2 cellular contexts compared by ENCODE assay signal in the genomic region with DNA sequence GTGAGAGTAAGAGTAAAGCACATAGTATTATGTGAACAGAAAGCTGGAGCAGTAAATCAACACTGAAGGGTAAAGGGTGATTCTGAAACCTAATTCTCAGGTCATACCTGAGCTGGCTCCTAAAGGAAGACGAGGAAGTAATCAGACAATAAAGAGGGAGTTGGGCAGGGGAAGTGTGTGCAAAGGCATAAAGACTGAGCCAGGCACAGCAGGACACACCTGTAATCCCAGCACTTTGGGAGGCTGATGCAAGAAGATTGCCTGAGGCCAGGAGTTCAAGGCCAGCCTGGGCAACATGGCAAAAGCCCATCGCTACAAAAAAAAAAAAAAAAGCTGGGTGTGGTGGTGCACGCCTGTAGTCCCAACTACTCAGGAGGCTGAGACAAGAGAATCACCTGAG.
TF ChIP-seq lines count a peak whose summit lies in the region.

No MANE protein-coding gene starts in this region.

TF ChIP-seq in HepG2, 621 proteins besides CTCF, POLR2A, EP300 and RAD21:
- TF ChIP-seq HDAC1 (CRISPR knock-in tag; IDR thresholded peaks at IDR 0.05) (no peak), TBX3 (IDR thresholded peaks at IDR 0.05; ENCODE audit: borderline replicate concordance) (no peak), NR2F6 (IDR thresholded peaks at IDR 0.05) (no peak), NR2F6 (CRISPR knock-in tag; IDR thresholded peaks at IDR 0.05) (0 out of 2 replicates have a peak, but pooled peaks have one; percentile 16), ZNF446 (CRISPR knock-in tag; IDR thresholded peaks at IDR 0.05) (no peak), LCORL (IDR thresholded peaks at IDR 0.05) (no peak), LCORL (CRISPR knock-in tag; IDR thresholded peaks at IDR 0.05) (no peak), CEBPG (CRISPR knock-in tag; IDR thresholded peaks at IDR 0.05) (0 out of 2 replicates have a peak, but pooled peaks have one; percentile 25)
- TF ChIP-seq, protein P1, sequence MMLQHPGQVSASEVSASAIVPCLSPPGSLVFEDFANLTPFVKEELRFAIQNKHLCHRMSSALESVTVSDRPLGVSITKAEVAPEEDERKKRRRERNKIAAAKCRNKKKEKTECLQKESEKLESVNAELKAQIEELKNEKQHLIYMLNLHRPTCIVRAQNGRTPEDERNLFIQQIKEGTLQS (CRISPR knock-in tag; IDR thresholded peaks at IDR 0.05), result peak; percentile 36; the same call in 1 of the 2 replicates
- TF ChIP-seq, protein P2, sequence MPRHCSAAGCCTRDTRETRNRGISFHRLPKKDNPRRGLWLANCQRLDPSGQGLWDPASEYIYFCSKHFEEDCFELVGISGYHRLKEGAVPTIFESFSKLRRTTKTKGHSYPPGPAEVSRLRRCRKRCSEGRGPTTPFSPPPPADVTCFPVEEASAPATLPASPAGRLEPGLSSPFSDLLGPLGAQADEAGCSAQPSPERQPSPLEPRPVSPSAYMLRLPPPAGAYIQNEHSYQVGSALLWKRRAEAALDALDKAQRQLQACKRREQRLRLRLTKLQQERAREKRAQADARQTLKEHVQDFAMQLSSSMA (CRISPR knock-in tag; IDR thresholded peaks at IDR 0.05), result no peak
- TF ChIP-seq, protein P3, sequence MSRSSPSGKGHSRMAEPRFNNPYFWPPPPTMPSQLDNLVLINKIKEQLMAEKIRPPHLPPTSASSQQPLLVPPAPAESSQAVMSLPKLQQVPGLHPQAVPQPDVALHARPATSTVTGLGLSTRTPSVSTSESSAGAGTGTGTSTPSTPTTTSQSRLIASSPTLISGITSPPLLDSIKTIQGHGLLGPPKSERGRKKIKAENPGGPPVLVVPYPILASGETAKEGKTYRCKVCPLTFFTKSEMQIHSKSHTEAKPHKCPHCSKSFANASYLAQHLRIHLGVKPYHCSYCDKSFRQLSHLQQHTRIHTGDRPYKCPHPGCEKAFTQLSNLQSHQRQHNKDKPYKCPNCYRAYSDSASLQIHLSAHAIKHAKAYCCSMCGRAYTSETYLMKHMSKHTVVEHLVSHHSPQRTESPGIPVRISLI (CRISPR knock-in tag; IDR thresholded peaks at IDR 0.05; ENCODE audit: borderline replicate concordance), result peak; percentile 26; the same call in 1 of the 2 replicates
- TF ChIP-seq, protein P4, sequence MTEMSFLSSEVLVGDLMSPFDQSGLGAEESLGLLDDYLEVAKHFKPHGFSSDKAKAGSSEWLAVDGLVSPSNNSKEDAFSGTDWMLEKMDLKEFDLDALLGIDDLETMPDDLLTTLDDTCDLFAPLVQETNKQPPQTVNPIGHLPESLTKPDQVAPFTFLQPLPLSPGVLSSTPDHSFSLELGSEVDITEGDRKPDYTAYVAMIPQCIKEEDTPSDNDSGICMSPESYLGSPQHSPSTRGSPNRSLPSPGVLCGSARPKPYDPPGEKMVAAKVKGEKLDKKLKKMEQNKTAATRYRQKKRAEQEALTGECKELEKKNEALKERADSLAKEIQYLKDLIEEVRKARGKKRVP (CRISPR knock-in tag; IDR thresholded peaks at IDR 0.05), result peak in 1 of 2 experiments; percentile 46; a peak in 1 of 4 replicates
- TF ChIP-seq, protein P5, sequence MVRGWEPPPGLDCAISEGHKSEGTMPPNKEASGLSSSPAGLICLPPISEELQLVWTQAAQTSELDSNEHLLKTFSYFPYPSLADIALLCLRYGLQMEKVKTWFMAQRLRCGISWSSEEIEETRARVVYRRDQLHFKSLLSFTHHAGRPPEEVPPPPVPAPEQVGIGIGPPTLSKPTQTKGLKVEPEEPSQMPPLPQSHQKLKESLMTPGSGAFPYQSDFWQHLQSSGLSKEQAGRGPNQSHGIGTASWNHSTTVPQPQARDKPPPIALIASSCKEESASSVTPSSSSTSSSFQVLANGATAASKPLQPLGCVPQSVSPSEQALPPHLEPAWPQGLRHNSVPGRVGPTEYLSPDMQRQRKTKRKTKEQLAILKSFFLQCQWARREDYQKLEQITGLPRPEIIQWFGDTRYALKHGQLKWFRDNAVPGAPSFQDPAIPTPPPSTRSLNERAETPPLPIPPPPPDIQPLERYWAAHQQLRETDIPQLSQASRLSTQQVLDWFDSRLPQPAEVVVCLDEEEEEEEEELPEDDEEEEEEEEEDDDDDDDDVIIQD (CRISPR knock-in tag; IDR thresholded peaks at IDR 0.05; ENCODE audit: low read depth), result no peak
TF ChIP-seq in HepG2: peak in this region for 5.

TF ChIP-seq in WTC11, 78 proteins besides CTCF, POLR2A, EP300 and RAD21:
- TF ChIP-seq NR2C2 (CRISPR knock-in tag; IDR thresholded peaks at IDR 0.05), result no peak
- TF ChIP-seq GABPB1 (CRISPR knock-in tag; IDR thresholded peaks at IDR 0.05), result peak; percentile 33; the same call in 1 of the 2 replicates
- TF ChIP-seq, protein P6, sequence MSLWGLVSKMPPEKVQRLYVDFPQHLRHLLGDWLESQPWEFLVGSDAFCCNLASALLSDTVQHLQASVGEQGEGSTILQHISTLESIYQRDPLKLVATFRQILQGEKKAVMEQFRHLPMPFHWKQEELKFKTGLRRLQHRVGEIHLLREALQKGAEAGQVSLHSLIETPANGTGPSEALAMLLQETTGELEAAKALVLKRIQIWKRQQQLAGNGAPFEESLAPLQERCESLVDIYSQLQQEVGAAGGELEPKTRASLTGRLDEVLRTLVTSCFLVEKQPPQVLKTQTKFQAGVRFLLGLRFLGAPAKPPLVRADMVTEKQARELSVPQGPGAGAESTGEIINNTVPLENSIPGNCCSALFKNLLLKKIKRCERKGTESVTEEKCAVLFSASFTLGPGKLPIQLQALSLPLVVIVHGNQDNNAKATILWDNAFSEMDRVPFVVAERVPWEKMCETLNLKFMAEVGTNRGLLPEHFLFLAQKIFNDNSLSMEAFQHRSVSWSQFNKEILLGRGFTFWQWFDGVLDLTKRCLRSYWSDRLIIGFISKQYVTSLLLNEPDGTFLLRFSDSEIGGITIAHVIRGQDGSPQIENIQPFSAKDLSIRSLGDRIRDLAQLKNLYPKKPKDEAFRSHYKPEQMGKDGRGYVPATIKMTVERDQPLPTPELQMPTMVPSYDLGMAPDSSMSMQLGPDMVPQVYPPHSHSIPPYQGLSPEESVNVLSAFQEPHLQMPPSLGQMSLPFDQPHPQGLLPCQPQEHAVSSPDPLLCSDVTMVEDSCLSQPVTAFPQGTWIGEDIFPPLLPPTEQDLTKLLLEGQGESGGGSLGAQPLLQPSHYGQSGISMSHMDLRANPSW (CRISPR knock-in tag; conservative IDR thresholded peaks at IDR 0.05; ENCODE audit: low read depth), result no peak
